In the genomic region with DNA sequence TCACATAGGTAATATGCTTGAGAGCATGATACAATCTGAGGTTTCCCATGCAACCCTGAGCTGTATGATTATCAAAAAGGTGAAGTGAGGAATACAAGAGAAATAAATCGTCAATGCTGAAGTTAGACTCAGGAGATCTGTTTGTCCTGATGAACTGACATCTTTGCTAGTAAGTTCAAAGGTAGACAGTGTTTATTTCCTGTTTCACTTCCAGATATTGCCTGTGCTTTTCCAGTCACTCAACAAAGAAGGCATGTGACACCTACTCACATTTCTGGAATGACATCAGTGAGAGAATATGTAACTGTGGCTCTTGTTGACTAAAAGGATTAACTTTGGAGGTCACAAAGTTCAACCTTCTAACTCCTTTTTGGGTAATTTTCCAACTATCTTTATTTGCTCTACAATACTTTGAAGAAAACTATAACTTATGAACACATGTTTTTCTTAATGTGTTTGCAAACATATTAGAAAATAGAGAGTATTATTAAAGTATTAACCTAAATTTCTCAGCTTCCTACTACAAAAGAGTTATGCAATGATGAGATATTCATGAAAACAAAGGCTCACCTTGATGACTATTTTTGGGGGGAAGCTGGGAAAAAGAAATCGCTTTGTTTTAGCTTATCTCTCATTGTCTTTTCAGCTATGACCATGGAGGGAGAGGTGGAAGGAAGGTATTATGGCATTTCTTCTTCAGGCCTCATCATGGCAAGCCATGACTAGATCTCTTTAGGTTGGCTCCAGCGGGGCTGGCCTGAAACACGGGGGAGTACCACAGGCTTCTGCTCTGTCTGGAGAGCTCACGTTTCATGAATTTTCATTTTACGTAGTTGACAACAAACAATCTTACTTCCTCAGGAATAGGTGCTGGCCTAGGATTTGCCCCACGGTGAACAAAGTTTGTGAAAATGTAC, we compare ENCODE assay signal across 12 cellular contexts.
A peak's percentile ranks its signal among the peaks of the same experiment; 100 is the strongest.
DNase-seq lines count a peak whose midpoint lies in the region; ATAC-seq, FAIRE-seq and TF ChIP-seq lines count a peak whose summit lies in the region.
"Had no signal": no experiment of that assay in that cellular context is flagged by ENCODE, and none has a peak within 500 bp of the region (broad histone marks: within the 10 kb centered on the region; RNA-seq: fewer than 3 reads in every experiment).

No MANE protein-coding gene starts in this region.

- peak; percentile 33 for FAIRE-seq in islet of Langerhans (lab: Jason Lieb, UNC)
- no peak for FAIRE-seq in HTR-8/SVneo (lab: Jason Lieb, UNC)
- FAIRE-seq: GM12878 had no signal

- intact Hi-C loops in A673 (cut with micrococcal nuclease; ENCODE audit: unreplicated experiment): no loop called here

- no peaks in the 10 kb centered on the region for H3K36me3 ChIP-seq in A673 (ENCODE audit: insufficient read depth, low read length, poor library complexity, severe bottlenecking)

- H3K4me1 ChIP-seq in A673 (ENCODE audit: insufficient read depth, low read length, poor library complexity, severe bottlenecking): no peaks in the 10 kb centered on the region

- H3K4me3 ChIP-seq in A673 (ENCODE audit: low read depth, low read length, poor library complexity, severe bottlenecking): no peak overlapping the region
- H3K4me3 ChIP-seq: dorsolateral prefrontal cortex, GM12878 had no signal

- no peak overlapping the region for H3K27ac ChIP-seq in A673 (ENCODE audit: low read depth, low read length, poor library complexity, severe bottlenecking)
- H3K27ac ChIP-seq: dorsolateral prefrontal cortex had no signal

- no TSS peak for BruUV-seq in A673 (replicated peaks; lab: Mats Ljungman, UMichigan)

- ATAC-seq in GM18909 (IDR thresholded peaks at IDR 0.05; ENCODE audit: poor library complexity, unreplicated experiment): no peak
- ATAC-seq: GM12878 had no signal

- CTCF ChIA-PET in A673 (lab: Charles Lee): no interaction called here

- no peak for TF ChIP-seq CTCF in A673 (conservative IDR thresholded peaks at IDR 0.05; ENCODE audit: low read depth, low read length)

- POLR2A ChIA-PET in A673 (lab: Charles Lee; ENCODE audit: low non-redundant PET): no interaction called here

- no peaks in the 10 kb centered on the region for H3K9me3 ChIP-seq in A673 (ENCODE audit: low read depth, low read length, poor library complexity, severe bottlenecking)

- DNase-seq in A673 (ENCODE audit: low spot score) (peak; percentile 10), HPDE6-E6E7 (ENCODE audit: extremely low spot score) (peak; percentile 34), amniotic epithelial cell (ENCODE audit: low read depth) (peak; percentile 66), SK-N-DZ (ENCODE audit: low spot score) (no peak), NCI-H187 treated with DMSO at 0.1 percent for 48 hours (lab: John Stamatoyannopoulos, UW) (no peak), HTR-8/SVneo (ENCODE audit: insufficient read length, low spot score) (no peak)
- DNase-seq: activated gamma-delta T cell treated with Interleukin-2 at 50 U/mL for 16 hours, dorsolateral prefrontal cortex, Karpas-422 had no signal

- H3K27me3 ChIP-seq in A673 (replicated peaks; ENCODE audit: insufficient read depth, low read depth, low read length, poor library complexity): peaks cover 8% of the 10 kb centered on the region

Comparison
In these comparisons a context has a peak if more than half of its experiments do, and no peak if none do; other contexts are left out.
1. DNase-seq: peak in A673 (single experiment), HPDE6-E6E7 (single experiment) and amniotic epithelial cell (single experiment); none in SK-N-DZ (single experiment), NCI-H187 treated with DMSO at 0.1 percent for 48 hours (single experiment) and HTR-8/SVneo (single experiment).